In the genomic region with DNA sequence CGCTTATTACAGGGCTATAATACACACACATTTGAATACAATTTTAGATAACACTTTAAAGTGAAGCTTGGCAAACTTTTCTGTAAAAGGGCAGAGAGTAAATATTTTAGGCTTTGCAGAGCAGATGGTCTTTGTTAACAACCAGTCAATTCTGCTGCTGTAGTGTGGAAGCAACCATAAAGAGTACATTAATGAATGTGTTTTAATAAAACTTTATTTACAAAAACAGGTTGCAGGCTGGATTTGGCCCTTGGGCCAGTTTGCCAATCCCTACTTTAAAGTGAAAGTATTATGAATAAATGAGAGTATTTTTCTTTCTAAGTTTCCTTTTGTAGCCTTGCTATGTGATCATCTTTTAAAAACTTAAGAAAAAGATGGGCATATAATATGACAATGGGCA, we compare ENCODE assay signal across 11 cellular contexts. TPM values are rescaled to one million over a fixed set of nuclear protein-coding genes. Genes with fewer than 3 reads are reported as not detected.
"Had no signal": no experiment of that assay in that cellular context is flagged by ENCODE, and none has a peak within 500 bp of the region (broad histone marks: within the 10 kb centered on the region; RNA-seq: fewer than 3 reads in every experiment).

No MANE protein-coding gene starts in this region.

- H3K4me1 ChIP-seq: HAP-1 had no signal

- H3K9me3 ChIP-seq: HAP-1 had no signal

- H3K4me2 ChIP-seq: GM23338 had no signal

- DNase-seq: GM23248, GOT3, H7, H9, HCEC 1CT, HFFc6 had no signal

- H2AFZ ChIP-seq: GM23248, GM23338 had no signal

- H3K36me3 ChIP-seq: HAP-1 had no signal

- H3K9ac ChIP-seq: GM23248 had no signal

- H3K27ac ChIP-seq: GM23248 had no signal

- FAIRE-seq: H1, H54 had no signal

- ATAC-seq: GM23338, HCT116 had no signal

- H3K4me3 ChIP-seq: GM23248, GM23338, HAP-1 had no signal

RNA-seq across cellular contexts. Expression of gene ANKRD34C, which starts 20.7 kb away (rescaled TPM):
- total RNA-seq: GM23248, GM23338, H1, H7, H9, HFFc6 had no signal
- polyA plus RNA-seq: GM23248, GM23338 had no signal
